In genomic region chr5:16578474-16578883, GRCh38 we compare ENCODE assay signal across 17 cellular contexts. TPM values are rescaled to one million over a fixed set of nuclear protein-coding genes. Genes with fewer than 3 reads are reported as not detected.
DNase-seq lines count a peak whose midpoint lies in the region; ATAC-seq and TF ChIP-seq lines count a peak whose summit lies in the region.
"Had no signal": no experiment of that assay in that cellular context is flagged by ENCODE, and none has a peak within 500 bp of the region (broad histone marks: within the 10 kb centered on the region; RNA-seq: fewer than 3 reads in every experiment).

No MANE protein-coding gene starts in this region.

- H3K9me3 Mint-ChIP-seq in type B pancreatic cell = no peaks in the 10 kb centered on the region
- H3K9me3 Mint-ChIP-seq: activated CD4-positive, alpha-beta T cell treated with anti-CD3 and anti-CD28 coated beads, Interleukin-2, amount 10 ng/mL, durations not matched to agents 24 days and 14 days had no signal

- no peaks in the 10 kb centered on the region for H3K27me3 ChIP-seq in lower lobe of right lung (ENCODE audit: low read depth)
- H3K27me3 ChIP-seq: body of pancreas had no signal

- no peaks in the 10 kb centered on the region for H3K36me3 ChIP-seq in lower lobe of right lung
- H3K36me3 ChIP-seq: thoracic aorta had no signal

- no peak overlapping the region for H3K27ac ChIP-seq in lower lobe of right lung
- H3K27ac ChIP-seq: body of pancreas, HL-60, parathyroid adenoma, thoracic aorta had no signal

- ATAC-seq in lower lobe of right lung = no peak
- ATAC-seq: body of pancreas had no signal

- peaks cover 11% of the 10 kb centered on the region for H3K4me1 Mint-ChIP-seq in type B pancreatic cell (ENCODE audit: unreplicated experiment)

- TF ChIP-seq CTCF in GM20000 (IDR thresholded peaks at IDR 0.05; ENCODE audit: extremely low read depth, missing control alignments) (no peak), type B pancreatic cell (conservative IDR thresholded peaks at IDR 0.05) (no peak), lower lobe of right lung (IDR thresholded peaks at IDR 0.05) (no peak)

- peak; percentile 73 for DNase-seq in DMS153 treated with DMSO at 0.1 percent for 48 hours (lab: John Stamatoyannopoulos, UW; ENCODE audit: unreplicated experiment)
- DNase-seq in NCI-H2171 treated with DMSO at 0.1 percent for 48 hours (lab: John Stamatoyannopoulos, UW) = peak; percentile 62
- peak in 29 of 56 donors; percentile 9 to 74 (median 40) for DNase-seq in amygdala (lab: John Stamatoyannopoulos, UW)
- DNase-seq in myocyte (ENCODE audit: low read depth) = peak; percentile 28
- DNase-seq in GM20000 (ENCODE audit: low spot score) = no peak
- no peak for DNase-seq in type B pancreatic cell (ENCODE audit: extremely low spot score, unreplicated experiment)
- no peak for DNase-seq in lower lobe of right lung
- DNase-seq in NCI-H1930 (lab: John Stamatoyannopoulos, UW) = no peak
- DNase-seq: activated CD4-positive, alpha-beta T cell treated with anti-CD3 and anti-CD28 coated beads, Interleukin-2, amount 10 ng/mL, durations not matched to agents 24 days and 14 days; AML-193; effector memory CD4-positive, alpha-beta T cell; mesendoderm; NCI-H226 had no signal

- intact Hi-C loops in lower lobe of right lung (cut with DNase I) = no loop called here

- no peak overlapping the region for H3K4me3 ChIP-seq in lower lobe of right lung
- H3K4me3 ChIP-seq: body of pancreas, thoracic aorta had no signal

- no peaks in the 10 kb centered on the region for H3K36me3 Mint-ChIP-seq in type B pancreatic cell

- no peak overlapping the region for H3K27ac Mint-ChIP-seq in type B pancreatic cell
- H3K27ac Mint-ChIP-seq: activated CD4-positive, alpha-beta T cell treated with anti-CD3 and anti-CD28 coated beads, Interleukin-2, amount 10 ng/mL, durations not matched to agents 24 days and 14 days had no signal

- no peaks in the 10 kb centered on the region for H3K27me3 Mint-ChIP-seq in type B pancreatic cell
- H3K27me3 Mint-ChIP-seq: activated CD4-positive, alpha-beta T cell treated with anti-CD3 and anti-CD28 coated beads, Interleukin-2, amount 10 ng/mL, durations not matched to agents 24 days and 14 days had no signal

- H3K4me1 ChIP-seq in lower lobe of right lung = no peaks in the 10 kb centered on the region
- H3K4me1 ChIP-seq: body of pancreas had no signal

- H3K9me3 ChIP-seq in lower lobe of right lung = no peaks in the 10 kb centered on the region
- H3K9me3 ChIP-seq: body of pancreas, thoracic aorta had no signal

- H3K4me3 Mint-ChIP-seq in type B pancreatic cell = no peak overlapping the region
- H3K4me3 Mint-ChIP-seq: activated CD4-positive, alpha-beta T cell treated with anti-CD3 and anti-CD28 coated beads, Interleukin-2, amount 10 ng/mL, durations not matched to agents 24 days and 14 days had no signal

RNA-seq across cellular contexts. Expression of gene RETREG1, which starts 38.3 kb away (rescaled TPM):
- 11.3 and 17.3 TPM in 2 replicates for total RNA-seq in myocyte
- polyA plus RNA-seq in myocyte (2012) = 8.1 TPM
- 11.6 and 18.8 TPM in 2 replicates for total RNA-seq in type B pancreatic cell (ENCODE audit: low replicate concordance)
- total RNA-seq in lower lobe of right lung = 20.6 TPM

Comparison
In these comparisons a context has a peak if more than half of its experiments do, and no peak if none do; other contexts are left out.
1. DNase-seq: peak in DMS153 treated with DMSO at 0.1 percent for 48 hours (single experiment), NCI-H2171 treated with DMSO at 0.1 percent for 48 hours (single experiment), amygdala (29 of 56) and myocyte (single experiment); none in GM20000 (single experiment), type B pancreatic cell (single experiment), lower lobe of right lung (single experiment) and NCI-H1930 (0 of 2).